Comparison of ENCODE assay signal across 14 cellular contexts in genomic region chr2:216189410-216189809, GRCh38.
DNase-seq lines count a peak whose midpoint lies in the region; ATAC-seq and TF ChIP-seq lines count a peak whose summit lies in the region.
"Had no signal": no experiment of that assay in that cellular context is flagged by ENCODE, and none has a peak within 500 bp of the region (broad histone marks: within the 10 kb centered on the region; RNA-seq: fewer than 3 reads in every experiment).

No MANE protein-coding gene starts in this region.

- no peak for TF ChIP-seq CTCF in choroid plexus epithelial cell (conservative IDR thresholded peaks at IDR 0.05; ENCODE audit: low read depth, low read length)
- no peak for TF ChIP-seq CTCF in neutrophil (IDR thresholded peaks at IDR 0.05)

- peaks cover 54% of the 10 kb centered on the region for H3F3A ChIP-seq in GM23248 (ENCODE audit: insufficient read depth)

- DNase-seq in GM23248 (peak; percentile 39), choroid plexus epithelial cell (ENCODE audit: low read depth) (peak; percentile 31), ACHN (no peak), NCI-H1417 (lab: John Stamatoyannopoulos, UW) (no peak)
- DNase-seq: activated B cell treated with CpG ODN at 0.5 μM for 24 hours, heart left ventricle, left colon, MV-4-11, small intestine, substantia nigra had no signal

- H3K27me3 ChIP-seq in GM23248 (replicated peaks; ENCODE audit: insufficient read depth) = no peaks in the 10 kb centered on the region
- H3K27me3 ChIP-seq in neutrophil = no peaks in the 10 kb centered on the region
- H3K27me3 ChIP-seq: heart left ventricle had no signal

- H3K4me3 ChIP-seq in GM23248 (peak overlapping the region; percentile 8; the same call in 1 of the 2 replicates), choroid plexus epithelial cell (ENCODE audit: low read depth, low read length) (no peak overlapping the region), neutrophil (ENCODE audit: low read depth in 1 of 2, low read length in 1 of 2) (no peak overlapping the region)
- H3K4me3 ChIP-seq: heart left ventricle had no signal

- H3K9me2 ChIP-seq in GM23248 (ENCODE audit: insufficient read depth) = no peaks in the 10 kb centered on the region

- H4K20me1 ChIP-seq in GM23248 (ENCODE audit: insufficient read depth) = 0 out of 2 replicates have a peak, but pooled peaks cover 8% of the 10 kb centered on the region

- H3K36me3 ChIP-seq in GM23248 (ENCODE audit: low read depth) (peaks cover 26% of the 10 kb centered on the region), neutrophil (peaks cover 48% of the 10 kb centered on the region)

- in situ Hi-C loops in GM23248 (cut with MboI) = no loop called here
- in situ Hi-C loops in ACHN (cut with HindIII; ENCODE audit: low pct_ligation_motif_present, low pct_unique_long_range_greater_than_20kb, low sequenced_read_pairs) = no loop called here

- H2AFZ ChIP-seq in GM23248 = no peak overlapping the region

- peak overlapping the region; percentile 57 for H3K4me2 ChIP-seq in GM23248 (ENCODE audit: unreplicated experiment)

- peak overlapping the region; percentile 26; the same call in 1 of the 2 replicates for H3K9ac ChIP-seq in GM23248

- H3K9me3 ChIP-seq in GM23248 (ENCODE audit: low read depth) (no peaks in the 10 kb centered on the region), neutrophil (no peaks in the 10 kb centered on the region)
- H3K9me3 ChIP-seq: heart left ventricle had no signal

- peak overlapping the region; percentile 68 for H3K27ac ChIP-seq in GM23248
- H3K27ac ChIP-seq in neutrophil = peak overlapping the region; percentile 35
- H3K27ac ChIP-seq: heart left ventricle had no signal

- ATAC-seq in SK-N-SH treated with all-trans-retinoic acid at 6 μM for 48 hours (peak; percentile 57), GM21786 (IDR thresholded peaks at IDR 0.05; ENCODE audit: unreplicated experiment) (no peak), HG03439 (IDR thresholded peaks at IDR 0.05; ENCODE audit: unreplicated experiment) (no peak)
- ATAC-seq: heart left ventricle, left colon had no signal

- H3K79me2 ChIP-seq in GM23248 (ENCODE audit: insufficient read depth) = peaks cover 75% of the 10 kb centered on the region

- WGBS in GM23248 (ENCODE audit: low coverage in 1 of 2, low lambda C conversion rate in 2 of 2, missing lambda C conversion rate in 2 of 2), 2 experiments = 49 to 55% methylated on average over 2 of the region's 2 CpGs

- H3K4me1 ChIP-seq in GM23248 (ENCODE audit: insufficient read depth) (peaks cover 44% of the 10 kb centered on the region), neutrophil (ENCODE audit: control insufficient read depth in 1 of 2, insufficient read depth in 1 of 2, low read depth in 1 of 2, low read length in 1 of 2) (peaks cover 6 to 12% of the 10 kb centered on the region in 2 experiments)

TF ChIP-seq in SK-N-SH treated with all-trans-retinoic acid at 6 μM for 48 hours, 23 proteins besides CTCF, POLR2A, EP300 and RAD21:
- TF ChIP-seq ZNF8 (CRISPR knock-in tag; IDR thresholded peaks at IDR 0.05) (no peak), BACH2 (CRISPR knock-in tag; IDR thresholded peaks at IDR 0.05; ENCODE audit: borderline replicate concordance) (no peak), ISL1 (CRISPR knock-in tag; IDR thresholded peaks at IDR 0.05) (no peak), TOX (CRISPR knock-in tag; IDR thresholded peaks at IDR 0.05; ENCODE audit: borderline replicate concordance) (no peak), CSRNP3 (CRISPR knock-in tag; IDR thresholded peaks at IDR 0.05) (no peak), CSDC2 (CRISPR knock-in tag; IDR thresholded peaks at IDR 0.05) (no peak), POU6F1 (CRISPR knock-in tag; IDR thresholded peaks at IDR 0.05; ENCODE audit: borderline replicate concordance, low read depth) (no peak), ZNF70 (CRISPR knock-in tag; IDR thresholded peaks at IDR 0.05) (no peak)

Comparison
In these comparisons a context has a peak if more than half of its experiments do, and no peak if none do; other contexts are left out.
1. DNase-seq: peak in GM23248 (single experiment) and choroid plexus epithelial cell (single experiment); none in ACHN (single experiment) and NCI-H1417 (0 of 3).